In the genomic region with DNA sequence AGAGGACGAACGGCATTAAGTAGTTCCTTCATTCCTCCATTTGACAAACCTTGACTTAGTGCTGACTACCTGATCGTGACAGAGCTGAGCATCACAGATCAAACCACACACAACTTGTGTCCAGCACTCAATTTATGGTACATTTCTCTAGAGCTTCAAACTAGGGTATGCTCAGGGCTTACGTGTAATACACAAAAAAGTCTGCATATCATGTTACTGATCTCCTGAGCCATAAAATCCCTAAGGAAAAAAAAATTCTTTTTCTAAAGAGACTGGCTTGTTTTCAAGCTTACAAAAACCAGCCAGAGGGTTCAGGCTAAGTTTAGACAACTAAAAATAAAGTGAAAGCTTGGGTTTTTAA, we compare ENCODE assay signal across 26 cellular contexts.
DNase-seq lines count a peak whose midpoint lies in the region; ATAC-seq, FAIRE-seq and TF ChIP-seq lines count a peak whose summit lies in the region.
"Had no signal": no experiment of that assay in that cellular context is flagged by ENCODE, and none has a peak within 500 bp of the region (broad histone marks: within the 10 kb centered on the region; RNA-seq: fewer than 3 reads in every experiment).

No MANE protein-coding gene starts in this region.

- DNase-seq in mammary epithelial cell, result no peak
- no peak for DNase-seq in hepatocyte (ENCODE audit: low spot score)
- no peak for DNase-seq in suprapubic skin (ENCODE audit: low spot score in 2 of 2)
- DNase-seq in cerebellar cortex (ENCODE audit: low spot score), result no peak
- no peak for DNase-seq in GM12892 (ENCODE audit: insufficient read length)
- DNase-seq: Caco-2; CD4-positive, alpha-beta T cell; DMS 273 treated with DMSO at 0.1 percent for 48 hours; DMS79 treated with DMSO at 0.1 percent for 48 hours; H7; MM.1S; NCI-H1048; NCI-H1417 treated with DMSO at 0.1 percent for 48 hours; NCI-H187 treated with DMSO at 0.1 percent for 48 hours; NCI-H345; NCI-H524; NCI-H774; NK-92 treated with Interleukin-12 subunit alpha and Interleukin-12 subunit beta, amount 100 ng/mL, for 24 hours; Peyer's patch had no signal

- H4K20me1 ChIP-seq in mammary epithelial cell (ENCODE audit: insufficient read depth, low read length) (no peaks in the 10 kb centered on the region), hepatocyte (ENCODE audit: insufficient read depth, poor library complexity, severe bottlenecking) (no peaks in the 10 kb centered on the region)
- H4K20me1 ChIP-seq: BLaER1 had no signal

- CTCF ChIA-PET in mammary epithelial cell (lab: Charles Lee; ENCODE audit: low non-redundant PET), result interaction anchor here (0.6 kb wide), 1 partner anchor 16 kb away, joined by 3 read pairs; no protein-coding TSS in a partner anchor

- H3K36me3 ChIP-seq in mammary epithelial cell (ENCODE audit: insufficient read depth, low read length) (no peaks in the 10 kb centered on the region), hepatocyte (replicated peaks; ENCODE audit: insufficient read depth, low read depth) (no peaks in the 10 kb centered on the region), suprapubic skin (no peaks in the 10 kb centered on the region)
- H3K36me3 ChIP-seq: BLaER1, Peyer's patch had no signal

- H3K9me3 ChIP-seq in mammary epithelial cell (replicated peaks; ENCODE audit: insufficient read depth, low read length), result peaks cover 3% of the 10 kb centered on the region
- H3K9me3 ChIP-seq in hepatocyte (ENCODE audit: low read depth), result no peaks in the 10 kb centered on the region
- H3K9me3 ChIP-seq in suprapubic skin, result no peaks in the 10 kb centered on the region
- H3K9me3 ChIP-seq: Caco-2, Peyer's patch had no signal

- 4% methylated on average over 4 of the region's 4 CpGs for WGBS in mammary epithelial cell (ENCODE audit: low coverage, missing lambda C conversion rate)
- WGBS in hepatocyte (ENCODE audit: low lambda C conversion rate, missing lambda C conversion rate), result 63% methylated on average over 4 of the region's 4 CpGs
- WGBS in suprapubic skin, result 23% methylated on average over 4 of the region's 4 CpGs

- no peaks in the 10 kb centered on the region for H3K27me3 ChIP-seq in mammary epithelial cell (ENCODE audit: insufficient read depth, low read length)
- no peaks in the 10 kb centered on the region for H3K27me3 ChIP-seq in hepatocyte
- H3K27me3 ChIP-seq in suprapubic skin, result no peaks in the 10 kb centered on the region
- H3K27me3 ChIP-seq: BLaER1, Peyer's patch had no signal

- no peak overlapping the region for H3K9ac ChIP-seq in mammary epithelial cell (ENCODE audit: insufficient read depth, low read length)
- H3K9ac ChIP-seq: BLaER1 had no signal

- H3K27ac ChIP-seq in mammary epithelial cell (ENCODE audit: insufficient read depth, low read depth, low read length) (no peak overlapping the region), hepatocyte (peak overlapping the region; percentile 62), suprapubic skin (peak overlapping the region; percentile 63)
- H3K27ac ChIP-seq: BLaER1, HL-60, Peyer's patch had no signal

- TF ChIP-seq POLR2A in suprapubic skin (IDR thresholded peaks at IDR 0.05), result no peak
- TF ChIP-seq POLR2A in GM12892 (IDR thresholded peaks at IDR 0.05; ENCODE audit: low read depth, low read length), result no peak

- H3K4me1 ChIP-seq in mammary epithelial cell (ENCODE audit: insufficient read depth, low read length) (no peaks in the 10 kb centered on the region), hepatocyte (ENCODE audit: insufficient read depth) (no peaks in the 10 kb centered on the region), suprapubic skin (peaks cover 10% of the 10 kb centered on the region)
- H3K4me1 ChIP-seq: BLaER1, Caco-2, Peyer's patch had no signal

- no peak overlapping the region for H3K4me3 ChIP-seq in mammary epithelial cell (replicated peaks in 1 of 3; ENCODE audit: insufficient read depth in 1 of 3, low read depth in 2 of 3, low read length in 3 of 3)
- H3K4me3 ChIP-seq in hepatocyte, result no peak overlapping the region
- H3K4me3 ChIP-seq in suprapubic skin, result no peak overlapping the region
- H3K4me3 ChIP-seq: BLaER1, GM12878, K562, Peyer's patch had no signal

- FAIRE-seq in GM12892 (lab: Jason Lieb, UNC), result no peak
- FAIRE-seq: GM12878, HepG2, K562 had no signal

- ATAC-seq in HG03460 (IDR thresholded peaks at IDR 0.05; ENCODE audit: unreplicated experiment) (no peak), HG03469 (IDR thresholded peaks at IDR 0.05; ENCODE audit: unreplicated experiment) (no peak)
- ATAC-seq: GM12878, HepG2, K562 had no signal

- TF ChIP-seq CTCF in mammary epithelial cell (conservative IDR thresholded peaks at IDR 0.05 in 1 of 2, IDR thresholded peaks at IDR 0.05 in 1 of 2; ENCODE audit: extremely low read depth in 1 of 2, insufficient read depth in 1 of 2, low read depth in 1 of 2, low read length in 2 of 2) (no peak), hepatocyte (IDR thresholded peaks at IDR 0.05; ENCODE audit: poor library complexity) (no peak), suprapubic skin (IDR thresholded peaks at IDR 0.05) (no peak)

- dilution Hi-C loops in mammary epithelial cell (cut with HindIII; ENCODE audit: low sequenced_read_pairs), result no loop called here

- in situ Hi-C loops in mammary epithelial cell (cut with MboI; ENCODE audit: low sequenced_read_pairs in 2 of 2), result no loop called here

- H3K4me2 ChIP-seq in mammary epithelial cell (ENCODE audit: insufficient read depth, low read depth, low read length) (no peak overlapping the region), hepatocyte (no peak overlapping the region)
- H3K4me2 ChIP-seq: BLaER1 had no signal

- no peaks in the 10 kb centered on the region for H3K9me2 ChIP-seq in hepatocyte (replicated peaks; ENCODE audit: insufficient read depth)

- TF ChIP-seq EP300 in suprapubic skin (IDR thresholded peaks at IDR 0.05), result no peak

- H2AFZ ChIP-seq in mammary epithelial cell (ENCODE audit: low read depth, low read length), result peak overlapping the region; percentile 20
- H2AFZ ChIP-seq in hepatocyte, result no peak overlapping the region

- H3K79me2 ChIP-seq in mammary epithelial cell (ENCODE audit: insufficient read depth, low read length) (no peaks in the 10 kb centered on the region), hepatocyte (no peaks in the 10 kb centered on the region)

- intact Hi-C loops in mammary epithelial cell (cut with micrococcal nuclease), result no loop called here

- no TSS peak for BruUV-seq in mammary epithelial cell (replicated peaks; lab: Mats Ljungman, UMichigan)
